ENCODE assay signal across 12 cellular contexts in the genomic region with DNA sequence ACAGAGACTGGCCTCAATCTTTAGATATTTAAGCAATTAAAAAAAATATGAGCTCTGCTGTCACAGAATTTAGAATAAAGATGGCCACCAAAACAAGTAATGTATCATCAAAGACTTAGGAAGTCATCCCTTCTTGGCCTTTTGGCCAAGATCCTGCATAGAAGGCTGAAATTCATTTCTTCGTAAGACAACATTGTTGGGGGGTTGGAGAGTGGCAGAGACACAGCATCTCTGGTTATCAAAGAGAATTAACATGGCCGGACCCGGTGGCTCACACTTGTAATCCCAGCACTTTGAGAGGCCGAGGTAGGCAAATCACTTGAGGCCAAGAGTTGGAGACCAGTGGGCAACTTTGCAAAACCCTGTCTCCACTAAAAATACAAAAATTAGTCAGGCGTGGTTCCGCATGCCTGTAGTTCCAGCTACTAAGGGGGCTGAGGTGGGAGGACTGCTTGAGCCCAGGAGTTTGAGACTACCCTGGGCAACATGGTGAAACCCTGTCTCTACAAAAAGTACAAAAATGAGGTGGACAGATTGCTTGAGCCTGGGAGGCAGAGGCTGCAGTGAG. TPM values are rescaled to one million over a fixed set of nuclear protein-coding genes. Genes with fewer than 3 reads are reported as not detected.
DNase-seq lines count a peak whose midpoint lies in the region; ATAC-seq and TF ChIP-seq lines count a peak whose summit lies in the region.
"Had no signal": no experiment of that assay in that cellular context is flagged by ENCODE, and none has a peak within 500 bp of the region (broad histone marks: within the 10 kb centered on the region; RNA-seq: fewer than 3 reads in every experiment).

No MANE protein-coding gene starts in this region.

- H3K4me3 Mint-ChIP-seq in stimulated activated naive CD8-positive, alpha-beta T cell treated with anti-CD3 and anti-CD28 coated beads, Interleukin-15, amount 100 ng/mL, for 72 hours: peak overlapping the region; percentile 42 to 60

- H3K27ac ChIP-seq in heart left ventricle: peak overlapping the region in 4 of 12 donors; percentile 3 to 99 (median 96)
- H3K27ac ChIP-seq in ascending aorta: peak overlapping the region; percentile 8 to 47
- peak overlapping the region in 1 of 4 donors; percentile 100 for H3K27ac ChIP-seq in body of pancreas
- H3K27ac ChIP-seq in testis: peak overlapping the region in 1 of 2 donors; percentile 42
- H3K27ac ChIP-seq: SJSA1 had no signal

- peak overlapping the region in 9 of 12 donors; percentile 2 to 90 (median 81) for H3K4me3 ChIP-seq in heart left ventricle
- H3K4me3 ChIP-seq in ascending aorta: no peak overlapping the region
- no peak overlapping the region for H3K4me3 ChIP-seq in body of pancreas
- H3K4me3 ChIP-seq in testis: no peak overlapping the region
- H3K4me3 ChIP-seq: SJSA1 had no signal

- TF ChIP-seq CTCF in heart left ventricle (IDR thresholded peaks at IDR 0.05) (no peak), ascending aorta (IDR thresholded peaks at IDR 0.05) (no peak), body of pancreas (IDR thresholded peaks at IDR 0.05) (no peak), testis (IDR thresholded peaks at IDR 0.05) (no peak)

- intact Hi-C loops in heart left ventricle (cut with DNase I): loop anchor here (5.0 to 10.0 kb wide), 8 partner anchors 48 to 314 kb away; partner anchors contain the start of genes HERC6 (in 8 of the 10), HERC5 (in 4 of the 10) and HERC3 (in 1 of the 10)
- intact Hi-C loops in cardiac septum (cut with DNase I): loop anchor here (5.0 kb wide), 5 partner anchors 48 to 312 kb away; partner anchors contain the start of genes HERC3, HERC5, PKD2 and PYURF
- intact Hi-C loops in ascending aorta (cut with DNase I): loop anchor here (5.0 to 10.0 kb wide), 5 partner anchors 263 to 1688 kb away; partner anchors contain the start of genes AFF1, HERC3 and PTPN13
- intact Hi-C loops in body of pancreas (cut with DNase I): no loop called here
- intact Hi-C loops in testis (cut with DNase I; ENCODE audit: low total_unique reads): loop anchor here (10.0 kb wide), 1 partner anchor 174 kb away; the partner anchor contains the start of gene HERC5

- no peak for TF ChIP-seq POLR2A in heart left ventricle (IDR thresholded peaks at IDR 0.05)
- no peak for TF ChIP-seq POLR2A in body of pancreas (IDR thresholded peaks at IDR 0.05)
- TF ChIP-seq POLR2A in testis (IDR thresholded peaks at IDR 0.05): no peak

- ATAC-seq in heart left ventricle (no peak), HG03575 (IDR thresholded peaks at IDR 0.05; ENCODE audit: extremely low read depth, insufficient number of reproducible peaks, low FRiP score, unreplicated experiment) (peak; percentile 16), GM18517 (IDR thresholded peaks at IDR 0.05; ENCODE audit: unreplicated experiment) (no peak), body of pancreas (no peak)
- no peak for ATAC-seq in stimulated activated naive CD8-positive, alpha-beta T cell treated with anti-CD3 and anti-CD28 coated beads, Interleukin-15, amount 100 ng/mL, for 72 hours

- no peak for DNase-seq in heart left ventricle
- no peak for DNase-seq in cardiac septum (ENCODE audit: low spot score)
- DNase-seq in ascending aorta (ENCODE audit: low spot score in 2 of 2): no peak
- no peak for DNase-seq in stimulated activated naive CD8-positive, alpha-beta T cell treated with anti-CD3 and anti-CD28 coated beads, Interleukin-15, amount 100 ng/mL, for 72 hours
- no peak for DNase-seq in body of pancreas
- DNase-seq in testis: no peak
- DNase-seq: activated naive CD4-positive, alpha-beta T cell; GOT3; NCI-H1436 had no signal

- no peaks in the 10 kb centered on the region for H3K27me3 ChIP-seq in heart left ventricle
- H3K27me3 ChIP-seq in ascending aorta: no peaks in the 10 kb centered on the region
- H3K27me3 ChIP-seq in body of pancreas: no peaks in the 10 kb centered on the region
- H3K27me3 ChIP-seq in testis: no peaks in the 10 kb centered on the region
- H3K27me3 ChIP-seq: SJSA1 had no signal

- no peaks in the 10 kb centered on the region for H3K27me3 Mint-ChIP-seq in stimulated activated naive CD8-positive, alpha-beta T cell treated with anti-CD3 and anti-CD28 coated beads, Interleukin-15, amount 100 ng/mL, for 72 hours

- H3K9me3 Mint-ChIP-seq in stimulated activated naive CD8-positive, alpha-beta T cell treated with anti-CD3 and anti-CD28 coated beads, Interleukin-15, amount 100 ng/mL, for 72 hours: no peaks in the 10 kb centered on the region

- no peaks in the 10 kb centered on the region for H3K9me3 ChIP-seq in heart left ventricle
- H3K9me3 ChIP-seq in ascending aorta: no peaks in the 10 kb centered on the region
- no peaks in the 10 kb centered on the region for H3K9me3 ChIP-seq in body of pancreas
- no peaks in the 10 kb centered on the region for H3K9me3 ChIP-seq in testis
- H3K9me3 ChIP-seq: SJSA1 had no signal

- no peak overlapping the region for H3K27ac Mint-ChIP-seq in stimulated activated naive CD8-positive, alpha-beta T cell treated with anti-CD3 and anti-CD28 coated beads, Interleukin-15, amount 100 ng/mL, for 72 hours

- WGBS in heart left ventricle, 4 donors: 56 to 94% (median 78%) methylated on average over 6 of the region's 6 CpGs
- WGBS in body of pancreas, 2 donors: 93 to 97% methylated on average over 6 of the region's 6 CpGs
- WGBS in testis, 2 donors: 88 to 95% methylated on average over 6 of the region's 6 CpGs

- peaks cover 0 to 58% (median 26%) of the 10 kb centered on the region in 12 donors for H3K4me1 ChIP-seq in heart left ventricle
- peaks cover 9 to 37% of the 10 kb centered on the region in 2 donors for H3K4me1 ChIP-seq in ascending aorta
- peaks cover 48% of the 10 kb centered on the region for H3K4me1 ChIP-seq in body of pancreas
- H3K4me1 ChIP-seq in testis: peaks cover 17% of the 10 kb centered on the region

- H3K36me3 ChIP-seq in heart left ventricle: peaks cover 0 to 30% (median 8%) of the 10 kb centered on the region in 9 donors
- no peaks in the 10 kb centered on the region for H3K36me3 ChIP-seq in ascending aorta
- no peaks in the 10 kb centered on the region for H3K36me3 ChIP-seq in body of pancreas (replicated peaks in 1 of 2; ENCODE audit: insufficient read depth in 1 of 2, low read depth in 2 of 2)
- H3K36me3 ChIP-seq in testis (ENCODE audit: low read depth, missing control alignments): no peaks in the 10 kb centered on the region

- H3K4me1 Mint-ChIP-seq in stimulated activated naive CD8-positive, alpha-beta T cell treated with anti-CD3 and anti-CD28 coated beads, Interleukin-15, amount 100 ng/mL, for 72 hours: peaks cover 62% of the 10 kb centered on the region

RNA-seq across cellular contexts. Expression of gene PPM1K, which starts 4.0 kb away (rescaled TPM):
- total RNA-seq in heart left ventricle (100 to 1,000 TPM; 140 to 332 (median 245) TPM), cardiac septum (210 TPM), ascending aorta (17.0 TPM), body of pancreas (10 to 100 TPM; 29.3 to 56.4 TPM), testis (100 to 1,000 TPM in 1 of 2 donors, 10 to 100 TPM in 1; 76.5 to 104 TPM)
- polyA plus RNA-seq in heart left ventricle (10 to 100 TPM; 72.8 to 88.5 TPM), testis (ENCODE audit: insufficient read depth, low read depth, low replicate concordance) (40.6 TPM)

Comparison
In these comparisons a context has a peak if more than half of its experiments do, and no peak if none do; other contexts are left out.
1. H3K4me3 ChIP-seq: peak in heart left ventricle (9 of 12); none in ascending aorta (0 of 2), body of pancreas (0 of 2) and testis (0 of 2).